8 cellular contexts compared by ENCODE assay signal in the genomic region with DNA sequence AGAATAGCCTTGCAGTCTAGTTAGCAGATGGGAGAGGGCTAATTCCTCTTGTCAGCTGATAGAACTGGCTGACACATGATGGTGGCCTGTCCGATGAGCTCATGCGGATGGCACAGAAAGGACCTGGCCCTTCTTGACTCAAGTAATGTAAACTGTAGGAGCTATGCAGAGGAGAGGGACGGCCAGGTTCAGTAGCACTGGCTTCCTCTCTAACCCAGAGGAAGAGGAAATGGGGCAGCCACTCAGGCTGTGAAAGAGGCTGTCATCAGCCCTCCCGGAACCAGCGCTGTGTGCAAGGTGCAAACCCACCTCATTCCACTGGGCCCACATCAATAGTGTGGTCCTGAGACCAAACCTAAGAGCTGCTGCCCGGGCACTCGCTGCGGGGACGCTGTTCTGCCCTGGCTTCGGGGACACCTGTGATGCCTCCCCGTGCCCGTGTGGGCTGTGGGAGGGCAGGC.
DNase-seq lines count a peak whose midpoint lies in the region; ATAC-seq and TF ChIP-seq lines count a peak whose summit lies in the region.

No MANE protein-coding gene starts in this region.

- H3K79me2 ChIP-seq in OCI-LY1 (ENCODE audit: insufficient read depth, low read length) = no peaks in the 10 kb centered on the region

- no peak for ATAC-seq in GM21423 (IDR thresholded peaks at IDR 0.05; ENCODE audit: unreplicated experiment)

- no peaks in the 10 kb centered on the region for H3K9me2 ChIP-seq in OCI-LY1 (ENCODE audit: low read depth, low read length)

- H3K9me3 ChIP-seq in BLaER1 (no peaks in the 10 kb centered on the region), OCI-LY1 (ENCODE audit: low read length) (no peaks in the 10 kb centered on the region), neutrophil (no peaks in the 10 kb centered on the region)

- TF ChIP-seq CTCF in OCI-LY1 (IDR thresholded peaks at IDR 0.05; ENCODE audit: low read length) (no peak), neutrophil (IDR thresholded peaks at IDR 0.05) (no peak), foreskin fibroblast (IDR thresholded peaks at IDR 0.05; ENCODE audit: low read depth, low read length) (no peak)

- H3K4me1 ChIP-seq in BLaER1 = peaks cover 49% of the 10 kb centered on the region
- H3K4me1 ChIP-seq in OCI-LY1 (ENCODE audit: insufficient read depth, low read length, severe bottlenecking) = peaks cover 35% of the 10 kb centered on the region
- peaks cover 24 to 25% of the 10 kb centered on the region in 2 experiments for H3K4me1 ChIP-seq in neutrophil (ENCODE audit: control insufficient read depth in 1 of 2, insufficient read depth in 1 of 2, low read depth in 1 of 2, low read length in 1 of 2)

- DNase-seq in activated effector memory CD4-positive, alpha-beta T cell treated with Interleukin-2 at 50 U/mL for 16 hours = peak; percentile 52
- DNase-seq in foreskin fibroblast (no peak), dedifferentiated amniotic fluid mesenchymal stem cell (ENCODE audit: extremely low spot score) (no peak), NCI-H774 (lab: John Stamatoyannopoulos, UW) (no peak)

- H3K27me3 ChIP-seq in BLaER1 (no peaks in the 10 kb centered on the region), OCI-LY1 (ENCODE audit: insufficient read depth, low read length) (no peaks in the 10 kb centered on the region), neutrophil (no peaks in the 10 kb centered on the region)

- peak overlapping the region; percentile 89 for H3K27ac ChIP-seq in BLaER1
- H3K27ac ChIP-seq in OCI-LY1 (ENCODE audit: low read depth, low read length, poor library complexity, severe bottlenecking) = peak overlapping the region; percentile 85
- H3K27ac ChIP-seq in neutrophil = peak overlapping the region; percentile 86

- H3F3A ChIP-seq in OCI-LY1 (ENCODE audit: insufficient read depth, low read length) = no peaks in the 10 kb centered on the region

- peak overlapping the region; percentile 98 for H3K4me2 ChIP-seq in BLaER1
- peak overlapping the region; percentile 49 for H3K4me2 ChIP-seq in OCI-LY1 (ENCODE audit: low read length)

- H3K4me3 ChIP-seq in BLaER1 = peak overlapping the region; percentile 59
- peak overlapping the region; percentile 11 for H3K4me3 ChIP-seq in OCI-LY1 (ENCODE audit: low read depth, low read length, poor library complexity, severe bottlenecking)
- H3K4me3 ChIP-seq in neutrophil (ENCODE audit: low read depth in 1 of 2, low read length in 1 of 2) = peak overlapping the region; percentile 4 to 36
- no peak overlapping the region for H3K4me3 ChIP-seq in foreskin fibroblast (ENCODE audit: low read depth in 1 of 2, low read length in 2 of 2)

- H3K9ac ChIP-seq in BLaER1 = peak overlapping the region; percentile 75
- H3K9ac ChIP-seq in OCI-LY1 (ENCODE audit: low read length) = peak overlapping the region; percentile 45; the same call in 1 of the 2 replicates

- peaks cover 71% of the 10 kb centered on the region for H3K36me3 ChIP-seq in BLaER1
- peaks cover 37% of the 10 kb centered on the region for H3K36me3 ChIP-seq in OCI-LY1 (ENCODE audit: insufficient read depth, low read length)
- H3K36me3 ChIP-seq in neutrophil = peaks cover 99% of the 10 kb centered on the region

- no peaks in the 10 kb centered on the region for H4K20me1 ChIP-seq in BLaER1
- H4K20me1 ChIP-seq in OCI-LY1 (ENCODE audit: insufficient read depth, low read length) = no peaks in the 10 kb centered on the region

- no peak overlapping the region for H2AFZ ChIP-seq in OCI-LY1 (ENCODE audit: low read length)

Comparison
In these comparisons a context has a peak if more than half of its experiments do, and no peak if none do; other contexts are left out.
1. H3K4me3 ChIP-seq: peak in BLaER1 (single experiment), OCI-LY1 (single experiment) and neutrophil (2 of 2); none in foreskin fibroblast (0 of 2).
2. Peak in every context shown above with its lines, with median percentiles within 50 percentile points of each other: H3K27ac ChIP-seq.